In the genomic region with DNA sequence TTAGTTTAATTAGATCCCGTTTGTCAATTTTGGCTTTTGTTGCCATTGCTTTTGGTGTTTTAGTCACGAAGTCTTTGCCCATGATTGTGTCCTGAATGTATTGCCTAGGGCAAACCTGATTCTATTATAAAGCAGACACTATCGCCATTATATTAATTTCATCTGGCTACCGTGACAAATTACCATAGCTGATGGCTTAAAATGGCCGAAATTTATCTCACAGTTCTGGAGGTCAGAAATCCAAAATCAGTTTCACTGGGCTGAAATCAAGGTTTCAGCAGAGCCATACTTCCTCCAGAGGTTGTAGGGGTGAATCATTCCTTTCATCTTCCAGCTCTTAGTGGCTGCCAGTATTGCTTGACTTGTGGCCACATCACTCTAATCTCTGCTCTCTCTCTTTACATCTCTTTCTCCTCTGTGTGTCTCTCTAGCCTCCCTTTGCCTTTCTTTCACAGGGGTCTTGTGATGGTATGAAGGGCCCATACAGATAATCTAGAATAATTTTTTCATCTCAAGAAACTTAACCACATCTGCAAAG, we compare ENCODE assay signal across 21 cellular contexts. TPM values are rescaled to one million over a fixed set of nuclear protein-coding genes. Genes with fewer than 3 reads are reported as not detected.
A peak's percentile ranks its signal among the peaks of the same experiment; 100 is the strongest.
DNase-seq lines count a peak whose midpoint lies in the region; ATAC-seq and TF ChIP-seq lines count a peak whose summit lies in the region.
"Had no signal": no experiment of that assay in that cellular context is flagged by ENCODE, and none has a peak within 500 bp of the region (broad histone marks: within the 10 kb centered on the region; RNA-seq: fewer than 3 reads in every experiment).

No MANE protein-coding gene starts in this region.

- POLR2A ChIA-PET in MCF 10A (lab: Yijun Ruan, JAX), result no interaction called here

- H3K4me3 Mint-ChIP-seq in MCF 10A (ENCODE audit: unreplicated experiment), result no peak overlapping the region
- no peak overlapping the region for H3K4me3 Mint-ChIP-seq in activated T-helper 2 cell treated with anti-CD3 and anti-CD28 coated beads, Interferon-gamma antibody, Interleukin-2, Interleukin-4, amounts not matched to agents 10 μg/mL and 5 μg/mL and 100 μg/mL, durations not matched to agents 14 hours and 24 hours and 36 hours (ENCODE audit: low read depth)
- H3K4me3 Mint-ChIP-seq: CD14-positive monocyte; CD4-positive, alpha-beta T cell; CD8-positive, alpha-beta memory T cell; GM23338; H9 had no signal

- TF ChIP-seq POLR2A in breast epithelium (IDR thresholded peaks at IDR 0.05), result no peak
- TF ChIP-seq POLR2A in upper lobe of left lung (IDR thresholded peaks at IDR 0.05), result no peak

- no peak for DNase-seq in MCF 10A (ENCODE audit: unreplicated experiment)
- DNase-seq in breast epithelium (ENCODE audit: low spot score in 2 of 2), result no peak
- peak; percentile 46 for DNase-seq in RPMI7951 (ENCODE audit: low read depth)
- peak; percentile 91 for DNase-seq in foreskin melanocyte
- no peak for DNase-seq in activated T-helper 2 cell treated with anti-CD3 and anti-CD28 coated beads, Interferon-gamma antibody, Interleukin-2, Interleukin-4, amounts not matched to agents 10 μg/mL and 5 μg/mL and 100 μg/mL, durations not matched to agents 14 hours and 24 hours and 36 hours (ENCODE audit: low spot score)
- DNase-seq in upper lobe of left lung, result no peak
- DNase-seq: 8988T; ACHN; AML-193; BE2C; CD4-positive, alpha-beta T cell; CD8-positive, alpha-beta memory T cell; DMS 273 treated with DMSO at 0.1 percent for 48 hours; DMS79; GF-D8; H9 had no signal

- no peaks in the 10 kb centered on the region for H3K36me3 ChIP-seq in breast epithelium
- H3K36me3 ChIP-seq in upper lobe of left lung, result no peaks in the 10 kb centered on the region
- H3K36me3 ChIP-seq: BE2C; BLaER1 treated with 17β-estradiol and CSF1 and Interleukin-3, amounts not matched to agents 10 nM and 100 nM had no signal

- H3K9me3 ChIP-seq in breast epithelium, result no peaks in the 10 kb centered on the region
- no peaks in the 10 kb centered on the region for H3K9me3 ChIP-seq in upper lobe of left lung
- H3K9me3 ChIP-seq: A549; BLaER1 treated with 17β-estradiol and CSF1 and Interleukin-3, amounts not matched to agents 10 nM and 100 nM had no signal

- H3K4me1 ChIP-seq in breast epithelium (no peaks in the 10 kb centered on the region), upper lobe of left lung (peaks cover 10 to 19% (median 15%) of the 10 kb centered on the region in 4 donors)
- H3K4me1 ChIP-seq: A549, BE2C had no signal

- H3K27ac Mint-ChIP-seq in MCF 10A (ENCODE audit: low read depth, unreplicated experiment), result peak overlapping the region; percentile 36
- H3K27ac Mint-ChIP-seq in activated T-helper 2 cell treated with anti-CD3 and anti-CD28 coated beads, Interferon-gamma antibody, Interleukin-2, Interleukin-4, amounts not matched to agents 10 μg/mL and 5 μg/mL and 100 μg/mL, durations not matched to agents 14 hours and 24 hours and 36 hours, result no peak overlapping the region
- H3K27ac Mint-ChIP-seq: CD14-positive monocyte; CD4-positive, alpha-beta T cell; GM23338; H9 had no signal

- no peak for TF ChIP-seq CTCF in MCF 10A (IDR thresholded peaks at IDR 0.05; ENCODE audit: unreplicated experiment)
- no peak for TF ChIP-seq CTCF in breast epithelium (IDR thresholded peaks at IDR 0.05)
- TF ChIP-seq CTCF in upper lobe of left lung (IDR thresholded peaks at IDR 0.05), result no peak

- H3K4me1 Mint-ChIP-seq in MCF 10A (ENCODE audit: insufficient read depth, unreplicated experiment), result peaks cover 18% of the 10 kb centered on the region
- peaks cover 5% of the 10 kb centered on the region for H3K4me1 Mint-ChIP-seq in activated T-helper 2 cell treated with anti-CD3 and anti-CD28 coated beads, Interferon-gamma antibody, Interleukin-2, Interleukin-4, amounts not matched to agents 10 μg/mL and 5 μg/mL and 100 μg/mL, durations not matched to agents 14 hours and 24 hours and 36 hours (ENCODE audit: low read depth)
- H3K4me1 Mint-ChIP-seq: CD8-positive, alpha-beta memory T cell; GM23338; H9 had no signal

- no peaks in the 10 kb centered on the region for H3K27me3 Mint-ChIP-seq in MCF 10A (ENCODE audit: insufficient read depth, unreplicated experiment)
- H3K27me3 Mint-ChIP-seq in activated T-helper 2 cell treated with anti-CD3 and anti-CD28 coated beads, Interferon-gamma antibody, Interleukin-2, Interleukin-4, amounts not matched to agents 10 μg/mL and 5 μg/mL and 100 μg/mL, durations not matched to agents 14 hours and 24 hours and 36 hours (ENCODE audit: low read depth), result peaks cover 8% of the 10 kb centered on the region
- H3K27me3 Mint-ChIP-seq: CD4-positive, alpha-beta T cell had no signal

- H3K27ac ChIP-seq in breast epithelium, result no peak overlapping the region
- no peak overlapping the region for H3K27ac ChIP-seq in upper lobe of left lung
- H3K27ac ChIP-seq: A549; BLaER1 treated with 17β-estradiol and CSF1 and Interleukin-3, amounts not matched to agents 10 nM and 100 nM had no signal

- CTCF ChIA-PET in MCF 10A (lab: Yijun Ruan, JAX), result interaction anchor here (1.0 to 9.9 kb wide), 5 partner anchors 7 to 255 kb away, joined by 3 to 122 read pairs (median 3); no protein-coding TSS in a partner anchor

- H3K4me3 ChIP-seq in breast epithelium (no peak overlapping the region), upper lobe of left lung (no peak overlapping the region)
- H3K4me3 ChIP-seq: A549; BLaER1 treated with 17β-estradiol and CSF1 and Interleukin-3, amounts not matched to agents 10 nM and 100 nM; GM23338 had no signal

- H3K36me3 Mint-ChIP-seq in MCF 10A (ENCODE audit: insufficient read depth, unreplicated experiment), result peaks cover 13% of the 10 kb centered on the region
- H3K36me3 Mint-ChIP-seq in activated T-helper 2 cell treated with anti-CD3 and anti-CD28 coated beads, Interferon-gamma antibody, Interleukin-2, Interleukin-4, amounts not matched to agents 10 μg/mL and 5 μg/mL and 100 μg/mL, durations not matched to agents 14 hours and 24 hours and 36 hours (ENCODE audit: low read depth), result no peaks in the 10 kb centered on the region
- H3K36me3 Mint-ChIP-seq: CD8-positive, alpha-beta memory T cell had no signal

- H3K9me3 Mint-ChIP-seq in MCF 10A (ENCODE audit: unreplicated experiment), result no peaks in the 10 kb centered on the region
- no peaks in the 10 kb centered on the region for H3K9me3 Mint-ChIP-seq in activated T-helper 2 cell treated with anti-CD3 and anti-CD28 coated beads, Interferon-gamma antibody, Interleukin-2, Interleukin-4, amounts not matched to agents 10 μg/mL and 5 μg/mL and 100 μg/mL, durations not matched to agents 14 hours and 24 hours and 36 hours
- H3K9me3 Mint-ChIP-seq: CD4-positive, alpha-beta T cell; CD8-positive, alpha-beta memory T cell; GM23338; H9 had no signal

- BruUV-seq in MCF 10A (replicated peaks; lab: Mats Ljungman, UMichigan), result no TSS peak

- intact Hi-C loops in MCF 10A (cut with micrococcal nuclease) (no loop called here), breast epithelium (cut with DNase I; ENCODE audit: low total_unique reads) (no loop called here)
- intact Hi-C loops in activated T-helper 2 cell treated with anti-CD3 and anti-CD28 coated beads, Interferon-gamma antibody, Interleukin-2, Interleukin-4, amounts not matched to agents 10 μg/mL and 5 μg/mL and 100 μg/mL, durations not matched to agents 14 hours and 24 hours and 36 hours (cut with micrococcal nuclease), result no loop called here

- TF ChIP-seq EP300 in upper lobe of left lung (IDR thresholded peaks at IDR 0.05), result no peak

- WGBS in upper lobe of left lung, 2 donors, result 96 to 98% methylated on average over 5 of the region's 5 CpGs

- ATAC-seq in upper lobe of left lung (ENCODE audit: low FRiP score in 2 of 2), result no peak
- ATAC-seq: A549, GM23338, HCT116 had no signal

- H3K27me3 ChIP-seq in breast epithelium (no peaks in the 10 kb centered on the region), upper lobe of left lung (no peaks in the 10 kb centered on the region)
- H3K27me3 ChIP-seq: BE2C; BLaER1 treated with 17β-estradiol and CSF1 and Interleukin-3, amounts not matched to agents 10 nM and 100 nM had no signal

RNA-seq across cellular contexts. Expression of a gene that starts 31.7 kb away (rescaled TPM):
- total RNA-seq in MCF 10A (2022), result 39.0 and 51.9 TPM in 2 replicates
- 10 to 100 TPM; 31.1 to 49.5 (median 35.0) TPM for total RNA-seq in breast epithelium
- 2.6 TPM in 2 replicates for total RNA-seq in RPMI7951 (2014; rRNA removed; shearing (Covaris generic))
- total RNA-seq in activated T-helper 2 cell treated with anti-CD3 and anti-CD28 coated beads, Interferon-gamma antibody, Interleukin-2, Interleukin-4, amounts not matched to agents 10 μg/mL and 5 μg/mL and 100 μg/mL, durations not matched to agents 14 hours and 24 hours and 36 hours, result 75.1 and 78.0 TPM in 2 replicates
- 100 to 1,000 TPM in 2 of 6 donors, 10 to 100 TPM in 4; 48.0 to 136 (median 62.8) TPM for total RNA-seq in upper lobe of left lung

Comparison
In these comparisons a context has a peak if more than half of its experiments do, and no peak if none do; other contexts are left out.
1. DNase-seq: peak in RPMI7951 (single experiment) and foreskin melanocyte (single experiment); none in MCF 10A (single experiment), breast epithelium (0 of 2), activated T-helper 2 cell treated with anti-CD3 and anti-CD28 coated beads, Interferon-gamma antibody, Interleukin-2, Interleukin-4, amounts not matched to agents 10 μg/mL and 5 μg/mL and 100 μg/mL, durations not matched to agents 14 hours and 24 hours and 36 hours (single experiment) and upper lobe of left lung (0 of 2).